ENCODE assay signal across 9 cellular contexts in genomic region chr11:122784325-122785155, GRCh38. TPM values are rescaled to one million over a fixed set of nuclear protein-coding genes. Genes with fewer than 3 reads are reported as not detected.
A peak's percentile ranks its signal among the peaks of the same experiment; 100 is the strongest.
DNase-seq lines count a peak whose midpoint lies in the region; FAIRE-seq and TF ChIP-seq lines count a peak whose summit lies in the region.
"Had no signal": no experiment of that assay in that cellular context is flagged by ENCODE, and none has a peak within 500 bp of the region (broad histone marks: within the 10 kb centered on the region; RNA-seq: fewer than 3 reads in every experiment).

No MANE protein-coding gene starts in this region.

- H3K36me3 ChIP-seq in mammary epithelial cell (ENCODE audit: insufficient read depth, low read length) (peaks cover 12% of the 10 kb centered on the region), tibial nerve (no peaks in the 10 kb centered on the region)

- H3K9me3 ChIP-seq in mammary epithelial cell (replicated peaks; ENCODE audit: insufficient read depth, low read length): no peaks in the 10 kb centered on the region
- no peaks in the 10 kb centered on the region for H3K9me3 ChIP-seq in tibial nerve

- WGBS in mammary epithelial cell (ENCODE audit: low coverage, missing lambda C conversion rate): 21% methylated on average over 6 of the region's 6 CpGs
- WGBS in tibial nerve, 2 donors: 48 to 52% methylated on average over 6 of the region's 6 CpGs

- peak overlapping the region; percentile 54 for H3K9ac ChIP-seq in mammary epithelial cell (ENCODE audit: insufficient read depth, low read length)

- CTCF ChIA-PET in mammary epithelial cell (lab: Charles Lee; ENCODE audit: low non-redundant PET): interaction anchor here (0.6 to 0.8 kb wide), 4 partner anchors 68 to 203 kb away, joined by 3 to 7 read pairs (median 4); no protein-coding TSS in a partner anchor

- DNase-seq in HTR-8/SVneo (ENCODE audit: insufficient read length, low spot score) (peak; percentile 61), mammary epithelial cell (peak; percentile 92), kidney tubule cell (ENCODE audit: low spot score) (peak; percentile 44), tibial nerve (ENCODE audit: low spot score in 2 of 2) (peak; percentile 26 to 77), pons (ENCODE audit: low spot score) (no peak), anterior cingulate cortex (lab: John Stamatoyannopoulos, UW) (no peak), GM13977 (ENCODE audit: low spot score) (no peak)
- DNase-seq: NCI-H526 had no signal

- H4K20me1 ChIP-seq in mammary epithelial cell (ENCODE audit: insufficient read depth, low read length): no peaks in the 10 kb centered on the region

- no peak overlapping the region for H2AFZ ChIP-seq in mammary epithelial cell (ENCODE audit: low read depth, low read length)

- peaks cover 28% of the 10 kb centered on the region for H3K4me1 ChIP-seq in mammary epithelial cell (ENCODE audit: insufficient read depth, low read length)
- peaks cover 0 to 15% (median 3%) of the 10 kb centered on the region in 4 donors for H3K4me1 ChIP-seq in tibial nerve

- no peak for FAIRE-seq in HTR-8/SVneo (lab: Jason Lieb, UNC)
- FAIRE-seq: HepG2 had no signal

- H3K79me2 ChIP-seq in mammary epithelial cell (ENCODE audit: insufficient read depth, low read length): no peaks in the 10 kb centered on the region

- no peak overlapping the region for H3K4me3 ChIP-seq in mammary epithelial cell (replicated peaks in 1 of 3; ENCODE audit: insufficient read depth in 1 of 3, low read depth in 2 of 3, low read length in 3 of 3)
- H3K4me3 ChIP-seq in tibial nerve: no peak overlapping the region

- TF ChIP-seq POLR2A in tibial nerve (IDR thresholded peaks at IDR 0.05): no peak

- BruUV-seq in mammary epithelial cell (replicated peaks; lab: Mats Ljungman, UMichigan): no TSS peak

- peak overlapping the region; percentile 76 for H3K27ac ChIP-seq in mammary epithelial cell (ENCODE audit: insufficient read depth, low read depth, low read length)
- H3K27ac ChIP-seq in tibial nerve: peak overlapping the region; percentile 29 to 87 (median 76)

- no peak for TF ChIP-seq CTCF in mammary epithelial cell (conservative IDR thresholded peaks at IDR 0.05 in 1 of 2, IDR thresholded peaks at IDR 0.05 in 1 of 2; ENCODE audit: extremely low read depth in 1 of 2, insufficient read depth in 1 of 2, low read depth in 1 of 2, low read length in 2 of 2)
- TF ChIP-seq CTCF in tibial nerve (IDR thresholded peaks at IDR 0.05): no peak
- TF ChIP-seq CTCF in GM13977 (IDR thresholded peaks at IDR 0.05; ENCODE audit: extremely low read depth, insufficient read depth, missing control alignments): no peak

- dilution Hi-C loops in mammary epithelial cell (cut with HindIII; ENCODE audit: low sequenced_read_pairs): no loop called here

- in situ Hi-C loops in mammary epithelial cell (cut with MboI; ENCODE audit: low sequenced_read_pairs in 2 of 2): loop anchor here (5.0 kb wide), 1 partner anchor 152 kb away; no protein-coding TSS in a partner anchor
- in situ Hi-C loops in GM13977 (cut with MboI; ENCODE audit: low pct_unique_long_range_greater_than_20kb, low sequenced_read_pairs, unreplicated experiment): no loop called here

- H3K27me3 ChIP-seq in mammary epithelial cell (ENCODE audit: insufficient read depth, low read length) (no peaks in the 10 kb centered on the region), tibial nerve (no peaks in the 10 kb centered on the region)

- TF ChIP-seq EP300 in tibial nerve (IDR thresholded peaks at IDR 0.05): peak; percentile 48 to 80

- no peak overlapping the region for H3K4me2 ChIP-seq in mammary epithelial cell (ENCODE audit: insufficient read depth, low read depth, low read length)

- intact Hi-C loops in mammary epithelial cell (cut with micrococcal nuclease): loop anchor here (1.0 kb wide), 1 partner anchor 70 kb away; no protein-coding TSS in a partner anchor

RNA-seq across cellular contexts. Expression of gene CRTAM, which starts 53.8 kb away (rescaled TPM):
- total RNA-seq in mammary epithelial cell (under 1 TPM in 1 of 2 donors, not detected in 1; 0.33 TPM), tibial nerve (under 1 TPM in 3 of 4 donors, not detected in 1; 0.20 to 0.84 (median 0.66) TPM)
- 0.03 TPM for polyA plus RNA-seq in mammary epithelial cell
- not detected for polyA minus RNA-seq in mammary epithelial cell
- total RNA-seq: HepG2 had no signal
- polyA plus RNA-seq: HepG2 had no signal

Comparison
In these comparisons a context has a peak if more than half of its experiments do, and no peak if none do; other contexts are left out.
1. DNase-seq: peak in HTR-8/SVneo (single experiment), mammary epithelial cell (single experiment), kidney tubule cell (single experiment) and tibial nerve (2 of 2); none in pons (single experiment), anterior cingulate cortex (0 of 58) and GM13977 (single experiment).